ENCODE assay signal across 3 cellular contexts in genomic region chrX:102138064-102138463, GRCh38.
TF ChIP-seq lines count a peak whose summit lies in the region.

No MANE protein-coding gene starts in this region.

TF ChIP-seq in A549, 52 proteins besides CTCF, POLR2A, EP300 and RAD21:
- TF ChIP-seq, protein P1, sequence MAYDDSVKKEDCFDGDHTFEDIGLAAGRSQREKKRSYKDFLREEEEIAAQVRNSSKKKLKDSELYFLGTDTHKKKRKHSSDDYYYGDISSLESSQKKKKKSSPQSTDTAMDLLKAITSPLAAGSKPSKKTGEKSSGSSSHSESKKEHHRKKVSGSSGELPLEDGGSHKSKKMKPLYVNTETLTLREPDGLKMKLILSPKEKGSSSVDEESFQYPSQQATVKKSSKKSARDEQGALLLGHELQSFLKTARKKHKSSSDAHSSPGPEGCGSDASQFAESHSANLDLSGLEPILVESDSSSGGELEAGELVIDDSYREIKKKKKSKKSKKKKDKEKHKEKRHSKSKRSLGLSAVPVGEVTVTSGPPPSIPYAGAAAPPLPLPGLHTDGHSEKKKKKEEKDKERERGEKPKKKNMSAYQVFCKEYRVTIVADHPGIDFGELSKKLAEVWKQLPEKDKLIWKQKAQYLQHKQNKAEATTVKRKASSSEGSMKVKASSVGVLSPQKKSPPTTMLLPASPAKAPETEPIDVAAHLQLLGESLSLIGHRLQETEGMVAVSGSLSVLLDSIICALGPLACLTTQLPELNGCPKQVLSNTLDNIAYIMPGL (CRISPR knock-in tag; IDR thresholded peaks at IDR 0.05; ENCODE audit: borderline replicate concordance), result no peak
- TF ChIP-seq, protein P2, sequence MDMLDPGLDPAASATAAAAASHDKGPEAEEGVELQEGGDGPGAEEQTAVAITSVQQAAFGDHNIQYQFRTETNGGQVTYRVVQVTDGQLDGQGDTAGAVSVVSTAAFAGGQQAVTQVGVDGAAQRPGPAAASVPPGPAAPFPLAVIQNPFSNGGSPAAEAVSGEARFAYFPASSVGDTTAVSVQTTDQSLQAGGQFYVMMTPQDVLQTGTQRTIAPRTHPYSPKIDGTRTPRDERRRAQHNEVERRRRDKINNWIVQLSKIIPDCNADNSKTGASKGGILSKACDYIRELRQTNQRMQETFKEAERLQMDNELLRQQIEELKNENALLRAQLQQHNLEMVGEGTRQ (IDR thresholded peaks at IDR 0.05), result no peak
- TF ChIP-seq REST (IDR thresholded peaks at IDR 0.05) (peak; percentile 71; the same call in 1 of the 2 replicates), HOXA7 (CRISPR knock-in tag; IDR thresholded peaks at IDR 0.05) (no peak), TP53 (CRISPR knock-in tag; IDR thresholded peaks at IDR 0.05) (no peak)

TF ChIP-seq in Ishikawa, 13 proteins besides CTCF, POLR2A, EP300 and RAD21:
- TF ChIP-seq MAX (IDR thresholded peaks at IDR 0.05) (no peak), REST (IDR thresholded peaks at IDR 0.05; ENCODE audit: low read depth) (peak; percentile 75), TEAD4 (IDR thresholded peaks at IDR 0.05) (no peak), TCF12 (IDR thresholded peaks at IDR 0.05; ENCODE audit: low read depth) (no peak), CREB1 (IDR thresholded peaks at IDR 0.05; ENCODE audit: low read depth) (no peak)

TF ChIP-seq in endothelial cell of umbilical vein, 7 proteins besides CTCF, POLR2A, EP300 and RAD21 (continued from another document):
- TF ChIP-seq MYC (IDR thresholded peaks at IDR 0.05; ENCODE audit: low read depth, low read length) (no peak), JUN (IDR thresholded peaks at IDR 0.05; ENCODE audit: borderline replicate concordance, insufficient read depth, insufficient read length, low read depth) (no peak), FOS (IDR thresholded peaks at IDR 0.05; ENCODE audit: borderline replicate concordance, insufficient read depth, low read length) (no peak), EZH2 (IDR thresholded peaks at IDR 0.05; ENCODE audit: borderline replicate concordance, low read depth, low read length, severe bottlenecking) (no peak), POLR2AphosphoS5 (IDR thresholded peaks at IDR 0.05; ENCODE audit: insufficient read depth, low read depth, low read length) (no peak), GATA2 (IDR thresholded peaks at IDR 0.05; ENCODE audit: insufficient read depth, insufficient read length, low read depth, low read length) (no peak)
TF ChIP-seq in endothelial cell of umbilical vein: peak in this region for 0.
